Comparison of ENCODE assay signal across 22 cellular contexts in genomic region chrX:50827996-50828395, GRCh38. TPM values are rescaled to one million over a fixed set of nuclear protein-coding genes. Genes with fewer than 3 reads are reported as not detected.
DNase-seq lines count a peak whose midpoint lies in the region; FAIRE-seq and TF ChIP-seq lines count a peak whose summit lies in the region.
"Had no signal": no experiment of that assay in that cellular context is flagged by ENCODE, and none has a peak within 500 bp of the region (broad histone marks: within the 10 kb centered on the region; RNA-seq: fewer than 3 reads in every experiment).

No MANE protein-coding gene starts in this region.

- in situ Hi-C loops in astrocyte of the spinal cord (cut with HindIII; ENCODE audit: low sequenced_read_pairs), result no loop called here

- peaks cover 6% of the 10 kb centered on the region for H3K36me3 Mint-ChIP-seq in Calu3 (ENCODE audit: insufficient read depth, unreplicated experiment)
- H3K36me3 Mint-ChIP-seq: stimulated activated effector memory CD8-positive, alpha-beta T cell treated with anti-CD3 and anti-CD28 coated beads, Interleukin-12 subunit alpha, Interleukin-12 subunit beta, amount 100 ng/mL, for 72 hours had no signal

- H3K4me1 ChIP-seq in keratinocyte (ENCODE audit: control insufficient read depth, extremely low read depth, insufficient read depth, low read length) (peaks cover 10% of the 10 kb centered on the region), osteoblast (ENCODE audit: insufficient read depth, low read length) (no peaks in the 10 kb centered on the region), right atrium auricular region (no peaks in the 10 kb centered on the region)

- H3K4me2 ChIP-seq in keratinocyte (ENCODE audit: control insufficient read depth, extremely low read depth, insufficient read depth, low read depth, low read length) (no peak overlapping the region), osteoblast (ENCODE audit: insufficient read depth, low read length) (no peak overlapping the region)

- no peak for TF ChIP-seq CTCF in Calu3 (IDR thresholded peaks at IDR 0.05; ENCODE audit: unreplicated experiment)
- TF ChIP-seq CTCF in astrocyte of the spinal cord (IDR thresholded peaks at IDR 0.05; ENCODE audit: low read depth, low read length), result no peak
- no peak for TF ChIP-seq CTCF in keratinocyte (optimal IDR thresholded peaks at IDR 0.05 in 1 of 3, IDR thresholded peaks at IDR 0.05 in 1 of 3, conservative IDR thresholded peaks at IDR 0.05 in 1 of 3; ENCODE audit: extremely low read depth in 1 of 3, insufficient read depth in 2 of 3, low read length in 3 of 3)
- no peak for TF ChIP-seq CTCF in GM10248 (IDR thresholded peaks at IDR 0.05; ENCODE audit: control extremely low read depth, extremely low read depth, low read depth, missing control alignments)
- TF ChIP-seq CTCF in osteoblast (IDR thresholded peaks at IDR 0.05; ENCODE audit: extremely low read depth, low read depth, low read length), result no peak
- TF ChIP-seq CTCF in right atrium auricular region (IDR thresholded peaks at IDR 0.05), result no peak

- H3K79me2 ChIP-seq in keratinocyte (ENCODE audit: control insufficient read depth, insufficient read depth, low read length), result no peaks in the 10 kb centered on the region
- H3K79me2 ChIP-seq in osteoblast (ENCODE audit: insufficient read depth, low read length), result no peaks in the 10 kb centered on the region

- dilution Hi-C loops in keratinocyte (cut with MboI; ENCODE audit: extremely low pct_ligation_motif_present, low sequenced_read_pairs), result no loop called here

- H3K9me1 ChIP-seq in keratinocyte (ENCODE audit: control insufficient read depth, extremely low read depth, insufficient read depth, low read length), result no peaks in the 10 kb centered on the region

- H4K20me1 ChIP-seq in keratinocyte (ENCODE audit: control insufficient read depth, extremely low read depth, insufficient read depth, low read length), result no peaks in the 10 kb centered on the region
- no peaks in the 10 kb centered on the region for H4K20me1 ChIP-seq in osteoblast (ENCODE audit: insufficient read depth, low read length)

- intact Hi-C loops in Calu3 (cut with micrococcal nuclease; ENCODE audit: unreplicated experiment), result no loop called here

- no peaks in the 10 kb centered on the region for H3K36me3 ChIP-seq in keratinocyte (ENCODE audit: control insufficient read depth in 2 of 2, extremely low read depth in 1 of 2, insufficient read depth in 2 of 2, low read length in 2 of 2)
- no peaks in the 10 kb centered on the region for H3K36me3 ChIP-seq in osteoblast (ENCODE audit: insufficient read depth, low read length)
- no peaks in the 10 kb centered on the region for H3K36me3 ChIP-seq in right atrium auricular region

- H3K4me1 Mint-ChIP-seq in Calu3 (ENCODE audit: low read depth, unreplicated experiment), result peaks cover 25% of the 10 kb centered on the region
- H3K4me1 Mint-ChIP-seq: stimulated activated effector memory CD8-positive, alpha-beta T cell treated with anti-CD3 and anti-CD28 coated beads, Interleukin-12 subunit alpha, Interleukin-12 subunit beta, amount 100 ng/mL, for 72 hours had no signal

- peak; percentile 95 for FAIRE-seq in keratinocyte (lab: Jason Lieb, UNC)
- FAIRE-seq: H1 had no signal

- H3K27ac Mint-ChIP-seq in Calu3 (ENCODE audit: unreplicated experiment), result peak overlapping the region; percentile 77
- H3K27ac Mint-ChIP-seq: stimulated activated effector memory CD8-positive, alpha-beta T cell treated with anti-CD3 and anti-CD28 coated beads, Interleukin-12 subunit alpha, Interleukin-12 subunit beta, amount 100 ng/mL, for 72 hours had no signal

- H3K9me3 ChIP-seq in keratinocyte (ENCODE audit: control insufficient read depth, low read depth, low read length) (no peaks in the 10 kb centered on the region), osteoblast (ENCODE audit: low read depth, low read length) (no peaks in the 10 kb centered on the region), right atrium auricular region (no peaks in the 10 kb centered on the region)

- no peaks in the 10 kb centered on the region for H3K27me3 Mint-ChIP-seq in Calu3 (ENCODE audit: unreplicated experiment)

- H3K4me3 ChIP-seq in astrocyte of the spinal cord (ENCODE audit: low read depth, low read length) (no peak overlapping the region), keratinocyte (ENCODE audit: control insufficient read depth in 2 of 3, extremely low read depth in 1 of 3, insufficient read depth in 2 of 3, low read depth in 1 of 3, low read length in 3 of 3) (no peak overlapping the region), osteoblast (ENCODE audit: insufficient read depth, low read length) (no peak overlapping the region), right atrium auricular region (no peak overlapping the region)
- H3K4me3 ChIP-seq: SK-N-MC had no signal

- CTCF ChIA-PET in Calu3 (lab: Charles Lee) (interaction anchor here (1.1 kb wide), 1 partner anchor 9 kb away, joined by 5 read pairs; no protein-coding TSS in a partner anchor), GM10248 (lab: Yijun Ruan, JAX) (no interaction called here)

- peak; percentile 41 for DNase-seq in Calu3
- DNase-seq in LoVo (ENCODE audit: low spot score), result peak; percentile 38
- peak; percentile 50 for DNase-seq in astrocyte of the spinal cord (ENCODE audit: low read depth, low spot score)
- DNase-seq in keratinocyte (ENCODE audit: low read depth, low spot score), result peak; percentile 60
- no peak for DNase-seq in GM10248 (ENCODE audit: extremely low spot score)
- no peak for DNase-seq in osteoblast (ENCODE audit: insufficient read length, low spot score, missing footprints)
- no peak for DNase-seq in COLO829 (ENCODE audit: low spot score)
- no peak for DNase-seq in right atrium auricular region (ENCODE audit: low spot score)
- DNase-seq: activated gamma-delta T cell treated with Interleukin-2 at 50 U/mL for 16 hours; DMS153; effector memory CD4-positive, alpha-beta T cell; NCI-H1048; NCI-H2029 treated with DMSO at 0.1 percent for 48 hours; NCI-H524 treated with DMSO at 0.1 percent for 48 hours; OCI-M1; retina; stimulated activated CD4-positive, alpha-beta T cell treated with anti-CD3 and anti-CD28 coated beads, Interleukin-15, amount 100 ng/mL, for 24 hours; T1000 had no signal

- H3K27ac ChIP-seq in keratinocyte (ENCODE audit: control insufficient read depth, insufficient read depth, low read length) (no peak overlapping the region), osteoblast (ENCODE audit: low read depth, low read length) (no peak overlapping the region), right atrium auricular region (no peak overlapping the region)
- H3K27ac ChIP-seq: C4-2B, SK-N-MC had no signal

- H2AFZ ChIP-seq in keratinocyte (ENCODE audit: control insufficient read depth, low read length) (no peak overlapping the region), osteoblast (ENCODE audit: low read length) (no peak overlapping the region)

- H3K9ac ChIP-seq in keratinocyte (ENCODE audit: control insufficient read depth, extremely low read depth, insufficient read depth, low read length), result no peak overlapping the region

- H3K9me3 Mint-ChIP-seq in Calu3 (ENCODE audit: low read depth, unreplicated experiment), result no peaks in the 10 kb centered on the region
- H3K9me3 Mint-ChIP-seq: stimulated activated effector memory CD8-positive, alpha-beta T cell treated with anti-CD3 and anti-CD28 coated beads, Interleukin-12 subunit alpha, Interleukin-12 subunit beta, amount 100 ng/mL, for 72 hours had no signal

- POLR2A ChIA-PET in GM10248 (lab: Yijun Ruan, JAX), result no interaction called here

- no TSS peak for BruUV-seq in Calu3 (replicated peaks; lab: Mats Ljungman, UMichigan)

- H3K27me3 ChIP-seq in keratinocyte (ENCODE audit: control insufficient read depth, extremely low read depth, insufficient read depth, low read length) (no peaks in the 10 kb centered on the region), osteoblast (ENCODE audit: insufficient read depth, low read length) (peaks cover 12% of the 10 kb centered on the region), right atrium auricular region (no peaks in the 10 kb centered on the region)

- no peak overlapping the region for H3K4me3 Mint-ChIP-seq in Calu3 (ENCODE audit: low read depth, unreplicated experiment)
- H3K4me3 Mint-ChIP-seq: stimulated activated effector memory CD8-positive, alpha-beta T cell treated with anti-CD3 and anti-CD28 coated beads, Interleukin-12 subunit alpha, Interleukin-12 subunit beta, amount 100 ng/mL, for 72 hours had no signal

RNA-seq across cellular contexts. Expression of gene SHROOM4, which starts 14.0 kb away (rescaled TPM):
- total RNA-seq in Calu3 (2022) (2.7 and 3.2 TPM in 2 replicates), osteoblast (1.8 and 2.2 TPM in 2 replicates), right atrium auricular region (10 to 100 TPM in 1 of 2 donors, 1 to 10 TPM in 1; 9.2 to 13.6 TPM)
- polyA plus RNA-seq in keratinocyte, result 0.50 to 0.76 TPM (median 0.59 TPM) in 3 replicates
- polyA plus RNA-seq in keratinocyte (2011; ENCODE audit: low read depth), result 0.17 TPM
- 0.34 and 0.39 TPM in 2 replicates for polyA plus RNA-seq in keratinocyte (2011; cell fraction: cytosol; rRNA removed)
- 1.0 and 1.4 TPM in 2 replicates for polyA plus RNA-seq in keratinocyte (2011; cell fraction: nucleus; rRNA removed)
- 0.10 and 0.65 TPM in 2 replicates for polyA plus RNA-seq in keratinocyte (2012; ENCODE audit: low replicate concordance)
- polyA minus RNA-seq in keratinocyte, result 1.1 to 2.2 TPM (median 1.2 TPM) in 3 replicates
- 0.38 TPM for polyA minus RNA-seq in keratinocyte (2011; cell fraction: cytosol; rRNA and poly(A)+ RNA removed)
- polyA minus RNA-seq in keratinocyte (2011; cell fraction: nucleus; rRNA and poly(A)+ RNA removed), result 1.1 and 2.4 TPM in 2 replicates

Comparison
In these comparisons a context has a peak if more than half of its experiments do, and no peak if none do; other contexts are left out.
1. DNase-seq: peak in Calu3 (single experiment), LoVo (single experiment), astrocyte of the spinal cord (single experiment) and keratinocyte (single experiment); none in GM10248 (single experiment), osteoblast (single experiment), COLO829 (single experiment) and right atrium auricular region (single experiment).